Comparison of ENCODE assay signal across 8 cellular contexts in genomic region chr1:34929497-34929852, GRCh38. TPM values are rescaled to one million over a fixed set of nuclear protein-coding genes. Genes with fewer than 3 reads are reported as not detected.
DNase-seq lines count a peak whose midpoint lies in the region; ATAC-seq and TF ChIP-seq lines count a peak whose summit lies in the region.

Gene DLGAP3 (minus strand): TSS chr1:34929650. CDS start chr1:34905383, 24,267 bp downstream.

- WGBS in gastroesophageal sphincter (ENCODE audit: low coverage in 1 of 2), 2 donors, result no CpG with 5 or more reads among the region's 50 CpGs

- H3K27me3 ChIP-seq in right atrium auricular region, result peaks cover 18 to 27% of the 10 kb centered on the region in 2 donors
- peaks cover 70% of the 10 kb centered on the region for H3K27me3 ChIP-seq in gastroesophageal sphincter

- TF ChIP-seq EP300 in gastroesophageal sphincter (IDR thresholded peaks at IDR 0.05), result no peak

- peak; percentile 66 for DNase-seq in activated effector memory CD4-positive, alpha-beta T cell treated with anti-CD3 and anti-CD28 coated beads, Interleukin-2, amount 50 U/mL, for 16 hours
- DNase-seq in activated effector memory CD4-positive, alpha-beta T cell treated with Interleukin-2 at 50 U/mL for 16 hours, result no peak
- peak; percentile 47 for DNase-seq in SK-N-DZ (ENCODE audit: low spot score)
- DNase-seq in right atrium auricular region (ENCODE audit: low spot score), result no peak
- no peak for DNase-seq in cerebellar nuclear complex (lab: John Stamatoyannopoulos, UW)
- no peak for DNase-seq in foreskin melanocyte

- H3K27me3 Mint-ChIP-seq in stimulated activated memory B cell treated with anti-CD40 and anti-IgM and Interleukin-4, amounts not matched to agents 10 μg/mL and 1 μg/mL and 100 μg/mL, for 72 hours, result peaks cover 30% of the 10 kb centered on the region

- peak; percentile 32 for ATAC-seq in stimulated activated memory B cell treated with anti-CD40 and anti-IgM and Interleukin-4, amounts not matched to agents 10 μg/mL and 1 μg/mL and 100 μg/mL, for 72 hours
- ATAC-seq in gastroesophageal sphincter, result no peak

- H3K9me3 Mint-ChIP-seq in stimulated activated memory B cell treated with anti-CD40 and anti-IgM and Interleukin-4, amounts not matched to agents 10 μg/mL and 1 μg/mL and 100 μg/mL, for 72 hours, result no peaks in the 10 kb centered on the region

- no peaks in the 10 kb centered on the region for H3K36me3 Mint-ChIP-seq in stimulated activated memory B cell treated with anti-CD40 and anti-IgM and Interleukin-4, amounts not matched to agents 10 μg/mL and 1 μg/mL and 100 μg/mL, for 72 hours

- H3K36me3 ChIP-seq in right atrium auricular region (no peaks in the 10 kb centered on the region), gastroesophageal sphincter (no peaks in the 10 kb centered on the region)

- H3K4me3 ChIP-seq in right atrium auricular region (peak within 1 kb of the TSS; percentile 19 to 52), gastroesophageal sphincter (peak within 1 kb of the TSS in 1 of 2 donors; percentile 52)

- H3K4me1 ChIP-seq in right atrium auricular region, result peaks cover 0 to 17% of the 10 kb centered on the region in 2 donors
- peaks cover 0 to 23% (median 11%) of the 10 kb centered on the region in 3 donors for H3K4me1 ChIP-seq in gastroesophageal sphincter

- no peak for TF ChIP-seq CTCF in right atrium auricular region (IDR thresholded peaks at IDR 0.05)
- no peak for TF ChIP-seq CTCF in gastroesophageal sphincter (IDR thresholded peaks at IDR 0.05)

- no peak for TF ChIP-seq POLR2A in gastroesophageal sphincter (IDR thresholded peaks at IDR 0.05)

- peaks cover 23% of the 10 kb centered on the region for H3K4me1 Mint-ChIP-seq in stimulated activated memory B cell treated with anti-CD40 and anti-IgM and Interleukin-4, amounts not matched to agents 10 μg/mL and 1 μg/mL and 100 μg/mL, for 72 hours

- H3K9me3 ChIP-seq in right atrium auricular region, result no peaks in the 10 kb centered on the region
- no peaks in the 10 kb centered on the region for H3K9me3 ChIP-seq in gastroesophageal sphincter

- peak within 1 kb of the TSS; percentile 14 for H3K27ac Mint-ChIP-seq in stimulated activated memory B cell treated with anti-CD40 and anti-IgM and Interleukin-4, amounts not matched to agents 10 μg/mL and 1 μg/mL and 100 μg/mL, for 72 hours

- H3K27ac ChIP-seq in right atrium auricular region, result no peak within 1 kb of the TSS
- no peak within 1 kb of the TSS for H3K27ac ChIP-seq in gastroesophageal sphincter

- peak within 1 kb of the TSS; percentile 76 for H3K4me3 Mint-ChIP-seq in stimulated activated memory B cell treated with anti-CD40 and anti-IgM and Interleukin-4, amounts not matched to agents 10 μg/mL and 1 μg/mL and 100 μg/mL, for 72 hours

RNA-seq across cellular contexts. Expression of gene DLGAP3, which starts in this region (rescaled TPM):
- polyA plus RNA-seq in SK-N-DZ (2014; cell fraction: cytosol; rRNA removed), result 2.6 and 3.8 TPM in 2 replicates
- polyA plus RNA-seq in SK-N-DZ (2014; cell fraction: nucleus; rRNA removed), result 2.9 and 3.9 TPM in 2 replicates
- total RNA-seq in right atrium auricular region (under 1 TPM in 1 of 2 donors, not detected in 1; 0.43 TPM), gastroesophageal sphincter (under 1 TPM in 2 of 4 donors, not detected in 2; 0.12 to 0.13 TPM)

Comparison
In these comparisons a context has a peak if more than half of its experiments do, and no peak if none do; other contexts are left out.
1. DNase-seq: peak in activated effector memory CD4-positive, alpha-beta T cell treated with anti-CD3 and anti-CD28 coated beads, Interleukin-2, amount 50 U/mL, for 16 hours (single experiment) and SK-N-DZ (single experiment); none in activated effector memory CD4-positive, alpha-beta T cell treated with Interleukin-2 at 50 U/mL for 16 hours (single experiment), right atrium auricular region (single experiment), cerebellar nuclear complex (0 of 2) and foreskin melanocyte (single experiment).